Comparison of ENCODE assay signal across 1 cellular context in the genomic region with DNA sequence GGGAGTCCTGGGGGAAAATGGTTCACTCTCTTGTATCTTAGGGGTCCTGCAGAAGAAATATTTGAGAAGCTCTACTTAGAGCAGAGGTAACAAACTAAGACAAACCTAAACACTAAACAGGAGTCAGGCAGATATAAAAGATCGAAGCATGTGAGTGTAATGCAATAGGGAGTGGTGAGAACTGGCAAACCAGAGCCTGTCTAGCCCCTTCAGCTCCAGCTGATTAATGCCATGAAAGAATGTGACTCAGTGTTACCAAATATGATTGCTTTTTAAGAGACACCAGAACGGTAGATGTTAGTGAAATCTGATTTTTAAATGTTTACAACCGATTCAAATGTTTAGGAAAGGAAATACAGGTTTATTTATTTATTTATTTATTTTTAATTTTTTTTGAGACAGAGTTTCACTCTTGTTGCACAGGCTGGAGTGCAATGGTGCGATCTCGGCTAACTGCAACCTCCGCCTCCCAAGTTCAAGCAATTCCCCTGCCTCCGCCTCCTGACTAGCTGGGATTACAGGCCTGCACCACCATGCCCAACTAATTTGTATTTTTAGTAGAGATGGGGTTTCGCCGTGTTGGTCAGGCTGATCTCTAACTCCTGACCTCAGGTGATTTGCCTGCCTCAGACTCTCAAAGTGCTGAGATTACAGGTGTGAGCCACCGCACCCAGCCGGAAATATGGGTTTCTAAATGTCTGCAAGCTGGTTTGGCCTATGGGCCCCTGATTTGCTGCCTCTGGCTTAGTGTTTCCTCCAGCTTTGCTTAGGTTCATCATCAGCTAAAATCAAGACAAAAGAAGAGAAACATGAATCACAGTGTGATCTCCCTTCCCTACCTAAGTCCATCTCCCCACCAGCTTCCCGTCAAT.
TF ChIP-seq lines count a peak whose summit lies in the region.

No MANE protein-coding gene starts in this region.

TF ChIP-seq in SK-N-SH treated with all-trans-retinoic acid at 6 μM for 48 hours, 23 proteins besides CTCF, POLR2A, EP300 and RAD21:
- TF ChIP-seq SNAI2 (CRISPR knock-in tag; IDR thresholded peaks at IDR 0.05) (no peak), RARB (CRISPR knock-in tag; IDR thresholded peaks at IDR 0.05) (no peak), PPARA (CRISPR knock-in tag; IDR thresholded peaks at IDR 0.05; ENCODE audit: borderline replicate concordance) (no peak), ZNF565 (CRISPR knock-in tag; conservative IDR thresholded peaks at IDR 0.05; ENCODE audit: low read depth) (no peak), ARNTL (CRISPR knock-in tag; IDR thresholded peaks at IDR 0.05; ENCODE audit: borderline replicate concordance, low read depth) (no peak), TSHZ2 (CRISPR knock-in tag; IDR thresholded peaks at IDR 0.05) (no peak), BACH2 (CRISPR knock-in tag; IDR thresholded peaks at IDR 0.05; ENCODE audit: borderline replicate concordance) (no peak), ZC3H10 (CRISPR knock-in tag; IDR thresholded peaks at IDR 0.05) (no peak), CSDC2 (CRISPR knock-in tag; IDR thresholded peaks at IDR 0.05) (no peak), OSR1 (CRISPR knock-in tag; IDR thresholded peaks at IDR 0.05) (no peak)
- TF ChIP-seq, protein P1, sequence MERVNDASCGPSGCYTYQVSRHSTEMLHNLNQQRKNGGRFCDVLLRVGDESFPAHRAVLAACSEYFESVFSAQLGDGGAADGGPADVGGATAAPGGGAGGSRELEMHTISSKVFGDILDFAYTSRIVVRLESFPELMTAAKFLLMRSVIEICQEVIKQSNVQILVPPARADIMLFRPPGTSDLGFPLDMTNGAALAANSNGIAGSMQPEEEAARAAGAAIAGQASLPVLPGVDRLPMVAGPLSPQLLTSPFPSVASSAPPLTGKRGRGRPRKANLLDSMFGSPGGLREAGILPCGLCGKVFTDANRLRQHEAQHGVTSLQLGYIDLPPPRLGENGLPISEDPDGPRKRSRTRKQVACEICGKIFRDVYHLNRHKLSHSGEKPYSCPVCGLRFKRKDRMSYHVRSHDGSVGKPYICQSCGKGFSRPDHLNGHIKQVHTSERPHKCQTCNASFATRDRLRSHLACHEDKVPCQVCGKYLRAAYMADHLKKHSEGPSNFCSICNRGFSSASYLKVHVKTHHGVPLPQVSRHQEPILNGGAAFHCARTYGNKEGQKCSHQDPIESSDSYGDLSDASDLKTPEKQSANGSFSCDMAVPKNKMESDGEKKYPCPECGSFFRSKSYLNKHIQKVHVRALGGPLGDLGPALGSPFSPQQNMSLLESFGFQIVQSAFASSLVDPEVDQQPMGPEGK (CRISPR knock-in tag; IDR thresholded peaks at IDR 0.05; ENCODE audit: borderline replicate concordance), result no peak
- TF ChIP-seq, protein P2, sequence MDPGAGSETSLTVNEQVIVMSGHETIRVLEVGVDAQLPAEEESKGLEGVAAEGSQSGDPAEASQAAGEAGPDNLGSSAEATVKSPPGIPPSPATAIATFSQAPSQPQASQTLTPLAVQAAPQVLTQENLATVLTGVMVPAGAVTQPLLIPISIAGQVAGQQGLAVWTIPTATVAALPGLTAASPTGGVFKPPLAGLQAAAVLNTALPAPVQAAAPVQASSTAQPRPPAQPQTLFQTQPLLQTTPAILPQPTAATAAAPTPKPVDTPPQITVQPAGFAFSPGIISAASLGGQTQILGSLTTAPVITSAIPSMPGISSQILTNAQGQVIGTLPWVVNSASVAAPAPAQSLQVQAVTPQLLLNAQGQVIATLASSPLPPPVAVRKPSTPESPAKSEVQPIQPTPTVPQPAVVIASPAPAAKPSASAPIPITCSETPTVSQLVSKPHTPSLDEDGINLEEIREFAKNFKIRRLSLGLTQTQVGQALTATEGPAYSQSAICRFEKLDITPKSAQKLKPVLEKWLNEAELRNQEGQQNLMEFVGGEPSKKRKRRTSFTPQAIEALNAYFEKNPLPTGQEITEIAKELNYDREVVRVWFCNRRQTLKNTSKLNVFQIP (CRISPR knock-in tag; IDR thresholded peaks at IDR 0.05; ENCODE audit: borderline replicate concordance, low read depth), result no peak
TF ChIP-seq in SK-N-SH treated with all-trans-retinoic acid at 6 μM for 48 hours: peak in this region for 0.
